In genomic region chr13:52128714-52129700, GRCh38 we compare ENCODE assay signal across 8 cellular contexts. TPM values are rescaled to one million over a fixed set of nuclear protein-coding genes. Genes with fewer than 3 reads are reported as not detected.
DNase-seq lines count a peak whose midpoint lies in the region; ATAC-seq, FAIRE-seq and TF ChIP-seq lines count a peak whose summit lies in the region.

TSS of gene NEK5 (minus strand) at chr13:52129073. CDS start at chr13:52127482, 1,591 bp downstream.

- H3K27me3 Mint-ChIP-seq in activated CD4-positive, alpha-beta memory T cell treated with anti-CD3 and anti-CD28 coated beads, Interleukin-2, amount 10 ng/mL, durations not matched to agents 7 days and 5 days: peaks cover 12% of the 10 kb centered on the region

- DNase-seq in A549 (ENCODE audit: low read depth in 1 of 2, low spot score in 1 of 2) (peak; percentile 47 to 70), GM13976 (ENCODE audit: low spot score) (peak; percentile 85), NCI-H2227 (lab: John Stamatoyannopoulos, UW; ENCODE audit: unreplicated experiment) (peak; percentile 71), medulla oblongata (ENCODE audit: extremely low spot score) (peak; percentile 55)
- peak; percentile 66 for DNase-seq in activated CD4-positive, alpha-beta memory T cell treated with anti-CD3 and anti-CD28 coated beads, Interleukin-2, amount 10 ng/mL, durations not matched to agents 7 days and 5 days
- DNase-seq in effector memory CD4-positive, alpha-beta T cell: peak; percentile 4 to 29 (median 15)
- DNase-seq in stimulated activated CD4-positive, alpha-beta T cell treated with anti-CD3 and anti-CD28 coated beads, TNF-alpha, amount 100 ng/mL, for 4 hours (ENCODE audit: low read depth in 3 of 3): peak in 2 of 3 experiments; percentile 5 to 31

- H3K4me2 ChIP-seq in A549: peak within 1 kb of the TSS; percentile 87

- TF ChIP-seq RAD21 in A549 (conservative IDR thresholded peaks at IDR 0.05 in 1 of 2, IDR thresholded peaks at IDR 0.05 in 1 of 2): peak; percentile 40 to 66; a peak in 4 of 5 replicates

- peak within 1 kb of the TSS; percentile 66 for H3K4me3 Mint-ChIP-seq in activated CD4-positive, alpha-beta memory T cell treated with anti-CD3 and anti-CD28 coated beads, Interleukin-2, amount 10 ng/mL, durations not matched to agents 7 days and 5 days

- no peak for TF ChIP-seq EP300 in A549 (IDR thresholded peaks at IDR 0.05)

- peaks cover 15% of the 10 kb centered on the region for H3K4me1 Mint-ChIP-seq in activated CD4-positive, alpha-beta memory T cell treated with anti-CD3 and anti-CD28 coated beads, Interleukin-2, amount 10 ng/mL, durations not matched to agents 7 days and 5 days

- no peak within 1 kb of the TSS for H3K27ac Mint-ChIP-seq in activated CD4-positive, alpha-beta memory T cell treated with anti-CD3 and anti-CD28 coated beads, Interleukin-2, amount 10 ng/mL, durations not matched to agents 7 days and 5 days

- TF ChIP-seq CTCF in A549 (IDR thresholded peaks at IDR 0.05): peak; percentile 65
- peak; percentile 66 for TF ChIP-seq CTCF in GM13976 (IDR thresholded peaks at IDR 0.05; ENCODE audit: borderline replicate concordance, control extremely low read depth, extremely low read depth, insufficient read depth, missing control alignments)

- no peak for TF ChIP-seq POLR2A in A549 (IDR thresholded peaks at IDR 0.05; ENCODE audit: low read length)

- peak within 1 kb of the TSS; percentile 63 for H3K4me3 ChIP-seq in A549
- peak within 1 kb of the TSS; percentile 65 for H3K4me3 ChIP-seq in effector memory CD4-positive, alpha-beta T cell (ENCODE audit: insufficient read depth, low read depth, low read length, poor library complexity, severe bottlenecking)

- H3K27ac ChIP-seq in A549: peak within 1 kb of the TSS in 1 of 2 experiments; percentile 79; a peak in 3 of 6 replicates
- H3K27ac ChIP-seq in effector memory CD4-positive, alpha-beta T cell (ENCODE audit: insufficient read depth, low read length, poor library complexity, severe bottlenecking): no peak within 1 kb of the TSS

- no peaks in the 10 kb centered on the region for H3K9me3 Mint-ChIP-seq in activated CD4-positive, alpha-beta memory T cell treated with anti-CD3 and anti-CD28 coated beads, Interleukin-2, amount 10 ng/mL, durations not matched to agents 7 days and 5 days

- FAIRE-seq in A549 (lab: Jason Lieb, UNC): no peak

- WGBS in A549 (ENCODE audit: missing lambda C conversion rate): 69% methylated on average over 21 of the region's 71 CpGs

- CTCF ChIA-PET in A549 (lab: Yijun Ruan, JAX): interaction anchor here (0.6 to 4.6 kb wide), 30 partner anchors 8 to 1003 kb away, joined by 3 to 81 read pairs (median 3); partner anchors contain the start of gene TMEM272
- CTCF ChIA-PET in activated CD4-positive, alpha-beta memory T cell treated with anti-CD3 and anti-CD28 coated beads, Interleukin-2, amount 10 ng/mL, durations not matched to agents 7 days and 5 days (lab: Charles Lee): interaction anchor here (0.6 to 3.3 kb wide), 15 partner anchors 11 to 321 kb away, joined by 3 to 51 read pairs (median 3); partner anchors contain the start of gene NEK3

- in situ Hi-C loops in GM13976 (cut with MboI; ENCODE audit: low sequenced_read_pairs, unreplicated experiment): no loop called here

- POLR2A ChIA-PET in A549 (lab: Yijun Ruan, JAX): no interaction called here
- POLR2A ChIA-PET in activated CD4-positive, alpha-beta memory T cell treated with anti-CD3 and anti-CD28 coated beads, Interleukin-2, amount 10 ng/mL, durations not matched to agents 7 days and 5 days (lab: Charles Lee): interaction anchor here (1.2 kb wide), 1 partner anchor 321 kb away, joined by 3 read pairs; no protein-coding TSS in a partner anchor

- no peaks in the 10 kb centered on the region for H3K9me3 ChIP-seq in A549
- no peaks in the 10 kb centered on the region for H3K9me3 ChIP-seq in effector memory CD4-positive, alpha-beta T cell (ENCODE audit: control insufficient read depth, low read length)

- H3K36me3 Mint-ChIP-seq in activated CD4-positive, alpha-beta memory T cell treated with anti-CD3 and anti-CD28 coated beads, Interleukin-2, amount 10 ng/mL, durations not matched to agents 7 days and 5 days (ENCODE audit: low read depth): peaks cover 4% of the 10 kb centered on the region

- H3K4me1 ChIP-seq in A549: no peaks in the 10 kb centered on the region
- peaks cover 10% of the 10 kb centered on the region for H3K4me1 ChIP-seq in effector memory CD4-positive, alpha-beta T cell (ENCODE audit: control insufficient read depth, insufficient read depth, low read length, poor library complexity, severe bottlenecking)

- peak; percentile 93 to 95 for ATAC-seq in A549
- peak; percentile 65 for ATAC-seq in HG02943 (IDR thresholded peaks at IDR 0.05; ENCODE audit: low read depth, unreplicated experiment)

- no peaks in the 10 kb centered on the region for H3K27me3 ChIP-seq in effector memory CD4-positive, alpha-beta T cell (replicated peaks; ENCODE audit: control insufficient read depth, insufficient read depth, low read length, poor library complexity, severe bottlenecking)

- peaks cover 5% of the 10 kb centered on the region for H3K36me3 ChIP-seq in effector memory CD4-positive, alpha-beta T cell (ENCODE audit: control insufficient read depth, insufficient read depth, low read length)

TF ChIP-seq in A549, 52 proteins besides CTCF, POLR2A, EP300 and RAD21:
- TF ChIP-seq POLR2AphosphoS2 (conservative IDR thresholded peaks at IDR 0.05; ENCODE audit: low read length) (no peak), SMC3 (IDR thresholded peaks at IDR 0.05) (peak; percentile 69), ZSCAN20 (CRISPR knock-in tag; IDR thresholded peaks at IDR 0.05) (no peak), MAX (IDR thresholded peaks at IDR 0.05) (peak; percentile 23; the same call in 1 of the 2 replicates), NFE2L2 (conservative IDR thresholded peaks at IDR 0.05; ENCODE audit: low read length) (no peak), ZC3H11A (IDR thresholded peaks at IDR 0.05) (no peak), CEBPB (IDR thresholded peaks at IDR 0.05) (no peak), BCL3 (IDR thresholded peaks at IDR 0.05) (no peak)
TF ChIP-seq in A549: peak in this region for 2.

RNA-seq across cellular contexts. Expression of gene NEK5, which starts in this region (rescaled TPM):
- polyA plus RNA-seq in A549 (2011; rRNA removed) (0.17 and 0.23 TPM in 2 replicates), A549 (2017; fragmentation: RNase III; extraction: RNeasy Plus Mini Kit Qiagen cat#74134 plus additional on column Dnase treatment) (0.08 to 0.16 TPM (median 0.09 TPM) in 3 replicates)
- polyA plus RNA-seq in A549 (2012; cell fraction: cytosol; rRNA removed): 0.03 and 0.05 TPM in 2 replicates
- polyA plus RNA-seq in A549 (2012; cell fraction: nucleus; rRNA removed): 0.02 and 0.04 TPM in 2 replicates
- 0.12 and 0.15 TPM in 2 replicates for polyA minus RNA-seq in A549 (2011; rRNA and poly(A)+ RNA removed)
- not detected for total RNA-seq in activated CD4-positive, alpha-beta memory T cell treated with anti-CD3 and anti-CD28 coated beads, Interleukin-2, amount 10 ng/mL, durations not matched to agents 7 days and 5 days

Comparison
In these comparisons a context has a peak if more than half of its experiments do, and no peak if none do; other contexts are left out.
1. Peak in DNase-seq, ATAC-seq, H3K4me3 ChIP-seq and H3K4me2 ChIP-seq in A549; RNA of the gene not detected or under 1 TPM.
2. Peak in DNase-seq in activated CD4-positive, alpha-beta memory T cell treated with anti-CD3 and anti-CD28 coated beads, Interleukin-2, amount 10 ng/mL, durations not matched to agents 7 days and 5 days; RNA of the gene not detected or under 1 TPM.
3. DNase-seq: peak in every context shown above with its lines; median percentile 85 in GM13976; 71 in NCI-H2227; 66 in activated CD4-positive, alpha-beta memory T cell treated with anti-CD3 and anti-CD28 coated beads, Interleukin-2, amount 10 ng/mL, durations not matched to agents 7 days and 5 days; 58 in A549; 55 in medulla oblongata; 18 in stimulated activated CD4-positive, alpha-beta T cell treated with anti-CD3 and anti-CD28 coated beads, TNF-alpha, amount 100 ng/mL, for 4 hours; 15 in effector memory CD4-positive, alpha-beta T cell.